In genomic region chr22:25494774-25495173, GRCh38 we compare ENCODE assay signal across 12 cellular contexts.
DNase-seq lines count a peak whose midpoint lies in the region; ATAC-seq and TF ChIP-seq lines count a peak whose summit lies in the region.
"Had no signal": no experiment of that assay in that cellular context is flagged by ENCODE, and none has a peak within 500 bp of the region (broad histone marks: within the 10 kb centered on the region; RNA-seq: fewer than 3 reads in every experiment).

No MANE protein-coding gene starts in this region.

- CTCF ChIA-PET in naive thymus-derived CD4-positive, alpha-beta T cell (lab: Charles Lee): no interaction called here

- peak overlapping the region in 1 of 9 donors; percentile 0 for H3K27ac Mint-ChIP-seq in naive thymus-derived CD4-positive, alpha-beta T cell
- H3K27ac Mint-ChIP-seq: activated naive CD8-positive, alpha-beta T cell had no signal

- intact Hi-C loops in naive thymus-derived CD4-positive, alpha-beta T cell (cut with micrococcal nuclease): no loop called here

- H3K27me3 ChIP-seq in HAP-1 (ENCODE audit: low read depth): no peaks in the 10 kb centered on the region
- no peaks in the 10 kb centered on the region for H3K27me3 ChIP-seq in naive thymus-derived CD4-positive, alpha-beta T cell (ENCODE audit: control insufficient read depth in 2 of 2, insufficient read depth in 2 of 2, low read length in 2 of 2)
- H3K27me3 ChIP-seq: suprapubic skin had no signal

- TF ChIP-seq POLR2A in NB4 (IDR thresholded peaks at IDR 0.05; ENCODE audit: extremely low read depth, insufficient read length): no peak

- no peak overlapping the region for H3K4me3 ChIP-seq in HAP-1
- H3K4me3 ChIP-seq in NB4 (ENCODE audit: low read depth, low read length): no peak overlapping the region
- no peak overlapping the region for H3K4me3 ChIP-seq in naive thymus-derived CD4-positive, alpha-beta T cell (ENCODE audit: low read length)
- H3K4me3 ChIP-seq: suprapubic skin had no signal

- H3K4me1 Mint-ChIP-seq in naive thymus-derived CD4-positive, alpha-beta T cell: peaks cover 0 to 16% (median 0%) of the 10 kb centered on the region in 7 donors

- no peak for TF ChIP-seq CTCF in NB4 (IDR thresholded peaks at IDR 0.05; ENCODE audit: low read depth, low read length)

- no peaks in the 10 kb centered on the region for H3K9me3 ChIP-seq in HAP-1
- H3K9me3 ChIP-seq in naive thymus-derived CD4-positive, alpha-beta T cell (ENCODE audit: control insufficient read depth in 2 of 3, low read length in 3 of 3): no peaks in the 10 kb centered on the region
- H3K9me3 ChIP-seq: suprapubic skin had no signal

- H3K4me1 ChIP-seq in HAP-1: peaks cover 8% of the 10 kb centered on the region
- no peaks in the 10 kb centered on the region for H3K4me1 ChIP-seq in naive thymus-derived CD4-positive, alpha-beta T cell (ENCODE audit: control insufficient read depth in 2 of 2, insufficient read depth in 2 of 2, low read length in 2 of 2)
- H3K4me1 ChIP-seq: suprapubic skin had no signal

- no peaks in the 10 kb centered on the region for H3K36me3 ChIP-seq in HAP-1 (replicated peaks)
- H3K36me3 ChIP-seq in naive thymus-derived CD4-positive, alpha-beta T cell (ENCODE audit: control insufficient read depth in 2 of 3, insufficient read depth in 3 of 3, low read length in 3 of 3): no peaks in the 10 kb centered on the region
- H3K36me3 ChIP-seq: suprapubic skin had no signal

- peaks cover 0 to 5% (median 0%) of the 10 kb centered on the region in 11 donors for H3K9me3 Mint-ChIP-seq in naive thymus-derived CD4-positive, alpha-beta T cell
- H3K9me3 Mint-ChIP-seq: endodermal cell had no signal

- DNase-seq in HAP-1 (ENCODE audit: low spot score in 2 of 2) (peak; percentile 42 to 63), NB4 (ENCODE audit: low read depth) (peak; percentile 34), NK-92 (lab: John Stamatoyannopoulos, UW; ENCODE audit: unreplicated experiment) (no peak), mucosa of gallbladder (ENCODE audit: low spot score) (no peak), DMS53 (lab: John Stamatoyannopoulos, UW) (no peak)
- DNase-seq in naive thymus-derived CD4-positive, alpha-beta T cell: no peak
- DNase-seq: endodermal cell, NCI-H510A treated with DMSO at 0.1 percent for 48 hours, T1000 had no signal

- H3K4me3 Mint-ChIP-seq in naive thymus-derived CD4-positive, alpha-beta T cell: peak overlapping the region in 1 of 10 donors; percentile 37
- H3K4me3 Mint-ChIP-seq: activated naive CD8-positive, alpha-beta T cell; endodermal cell had no signal

- H3K27ac ChIP-seq in naive thymus-derived CD4-positive, alpha-beta T cell (ENCODE audit: low read depth, low read length): no peak overlapping the region
- H3K27ac ChIP-seq: suprapubic skin had no signal

- peak; percentile 74 for ATAC-seq in GM18873 (IDR thresholded peaks at IDR 0.05; ENCODE audit: low FRiP score, unreplicated experiment)
- ATAC-seq in naive thymus-derived CD4-positive, alpha-beta T cell: peak; percentile 10

- in situ Hi-C loops in HAP-1 (cut with MboI; ENCODE audit: low sequenced_read_pairs): no loop called here

- POLR2A ChIA-PET in naive thymus-derived CD4-positive, alpha-beta T cell (lab: Charles Lee): no interaction called here

- peaks cover 0 to 66% (median 11%) of the 10 kb centered on the region in 5 donors for H3K27me3 Mint-ChIP-seq in naive thymus-derived CD4-positive, alpha-beta T cell
- H3K27me3 Mint-ChIP-seq: activated naive CD8-positive, alpha-beta T cell had no signal

- H3K36me3 Mint-ChIP-seq in naive thymus-derived CD4-positive, alpha-beta T cell: peaks cover 0 to 46% (median 24%) of the 10 kb centered on the region in 5 donors

Comparison
In these comparisons a context has a peak if more than half of its experiments do, and no peak if none do; other contexts are left out.
1. DNase-seq: peak in HAP-1 (2 of 2) and NB4 (single experiment); none in naive thymus-derived CD4-positive, alpha-beta T cell (0 of 9), NK-92 (single experiment), mucosa of gallbladder (single experiment) and DMS53 (single experiment).